14 cellular contexts compared by ENCODE assay signal in genomic region chr9:94824913-94825619, GRCh38.
DNase-seq lines count a peak whose midpoint lies in the region; ATAC-seq lines count a peak whose summit lies in the region.
"Had no signal": no experiment of that assay in that cellular context is flagged by ENCODE, and none has a peak within 500 bp of the region (broad histone marks: within the 10 kb centered on the region; RNA-seq: fewer than 3 reads in every experiment).

No MANE protein-coding gene starts in this region.

- DNase-seq in superior temporal gyrus (ENCODE audit: extremely low spot score) (peak; percentile 46), mesenteric fat pad (ENCODE audit: low spot score) (no peak), H4 (ENCODE audit: low spot score) (no peak), MV-4-11 (lab: John Stamatoyannopoulos, UW) (no peak)
- DNase-seq: activated CD4-positive, alpha-beta T cell treated with anti-CD3 and anti-CD28 coated beads for 4 hours; effector CD4-positive, alpha-beta T cell; foreskin keratinocyte; kidney; T-helper 1 cell had no signal

- H3K9me3 ChIP-seq in HUES6 (ENCODE audit: control insufficient read depth, insufficient read depth, low read depth, low read length) (no peaks in the 10 kb centered on the region), duodenal mucosa (ENCODE audit: control insufficient read depth in 1 of 2, low read length in 2 of 2) (no peaks in the 10 kb centered on the region), mesodermal cell (ENCODE audit: control insufficient read depth, low read length) (no peaks in the 10 kb centered on the region)

- WGBS in mesodermal cell (ENCODE audit: insufficient coverage in 2 of 2), 2 experiments: 21 to 34% methylated on average over 4 to 5 of the region's 12 CpGs

- ATAC-seq in HG02884 (IDR thresholded peaks at IDR 0.05; ENCODE audit: unreplicated experiment): no peak
- ATAC-seq: foreskin keratinocyte, Panc1 had no signal

- no peak overlapping the region for H3K9ac ChIP-seq in HUES6 (ENCODE audit: low read length)
- H3K9ac ChIP-seq in duodenal mucosa (ENCODE audit: low read depth in 1 of 2, low read length in 2 of 2): no peak overlapping the region

- no peak overlapping the region for H3K27ac ChIP-seq in HUES6 (ENCODE audit: low read depth, low read length)
- peak overlapping the region; percentile 13 for H3K27ac ChIP-seq in duodenal mucosa (ENCODE audit: low read depth, low read length)
- H3K27ac ChIP-seq in mesodermal cell (ENCODE audit: low read depth, low read length, severe bottlenecking): peak overlapping the region; percentile 73
- H3K27ac ChIP-seq: foreskin keratinocyte had no signal

- H3K36me3 ChIP-seq in HUES6 (ENCODE audit: control insufficient read depth, insufficient read depth, low read length): no peaks in the 10 kb centered on the region
- H3K36me3 ChIP-seq in duodenal mucosa (ENCODE audit: control insufficient read depth in 1 of 2, insufficient read depth in 2 of 2, low read length in 2 of 2): peaks cover 0 to 2% of the 10 kb centered on the region in 2 donors
- H3K36me3 ChIP-seq in mesodermal cell (ENCODE audit: control insufficient read depth, insufficient read depth, low read length): peaks cover 10% of the 10 kb centered on the region

- H3K4me1 ChIP-seq in HUES6 (ENCODE audit: control insufficient read depth, insufficient read depth, low read length): peaks cover 45% of the 10 kb centered on the region
- no peaks in the 10 kb centered on the region for H3K4me1 ChIP-seq in duodenal mucosa (ENCODE audit: control insufficient read depth in 1 of 2, insufficient read depth in 2 of 2, low read length in 2 of 2)
- H3K4me1 ChIP-seq in mesodermal cell (ENCODE audit: control insufficient read depth, insufficient read depth, low read length, poor library complexity, severe bottlenecking): peaks cover 50% of the 10 kb centered on the region
- H3K4me1 ChIP-seq: foreskin keratinocyte had no signal

- H3K27me3 ChIP-seq in HUES6 (ENCODE audit: control insufficient read depth, insufficient read depth, low read length): no peaks in the 10 kb centered on the region
- no peaks in the 10 kb centered on the region for H3K27me3 ChIP-seq in duodenal mucosa (ENCODE audit: control insufficient read depth in 1 of 2, insufficient read depth in 2 of 2, low read length in 2 of 2)
- H3K27me3 ChIP-seq: foreskin keratinocyte had no signal

- H3K4me3 ChIP-seq in HUES6 (ENCODE audit: low read depth, low read length) (peak overlapping the region; percentile 36), duodenal mucosa (ENCODE audit: low read depth in 1 of 2, low read length in 2 of 2) (no peak overlapping the region), mesodermal cell (ENCODE audit: extremely low read depth, insufficient read depth, low read length, poor library complexity, severe bottlenecking) (no peak overlapping the region)
